ENCODE assay signal across 12 cellular contexts in genomic region chr16:89155184-89155679, GRCh38. TPM values are rescaled to one million over a fixed set of nuclear protein-coding genes. Genes with fewer than 3 reads are reported as not detected.
A peak's percentile ranks its signal among the peaks of the same experiment; 100 is the strongest.
DNase-seq lines count a peak whose midpoint lies in the region; ATAC-seq and TF ChIP-seq lines count a peak whose summit lies in the region.
"Had no signal": no experiment of that assay in that cellular context is flagged by ENCODE, and none has a peak within 500 bp of the region (broad histone marks: within the 10 kb centered on the region; RNA-seq: fewer than 3 reads in every experiment).

No MANE protein-coding gene starts in this region.

- H3K4me3 ChIP-seq in BJ (ENCODE audit: low read depth, low read length) (no peak overlapping the region), heart left ventricle (no peak overlapping the region)

- TF ChIP-seq POLR2A in heart left ventricle (IDR thresholded peaks at IDR 0.05) = no peak

- H3K27ac Mint-ChIP-seq in T-helper 17 cell = peak overlapping the region; percentile 11
- H3K27ac Mint-ChIP-seq: activated naive CD4-positive, alpha-beta T cell treated with anti-CD3 and anti-CD28 coated beads, Interleukin-2, amount 50 U/mL, for 24 hours had no signal

- H3K4me1 Mint-ChIP-seq in T-helper 17 cell = peaks cover 3% of the 10 kb centered on the region
- H3K4me1 Mint-ChIP-seq: activated naive CD4-positive, alpha-beta T cell treated with anti-CD3 and anti-CD28 coated beads, Interleukin-2, amount 50 U/mL, for 24 hours had no signal

- POLR2A ChIA-PET in BJ (lab: Charles Lee) = no interaction called here

- H3K27ac ChIP-seq in heart left ventricle = peak overlapping the region in 3 of 12 donors; percentile 22 to 41 (median 31)

- ATAC-seq in T-helper 17 cell (no peak), heart left ventricle (peak; percentile 74 to 87 (median 86)), HG03354 (IDR thresholded peaks at IDR 0.05; ENCODE audit: poor library complexity, severe bottlenecking, unreplicated experiment) (no peak)

- H3K27me3 ChIP-seq in BJ (ENCODE audit: control insufficient read depth, insufficient read depth, low read length) = no peaks in the 10 kb centered on the region
- no peaks in the 10 kb centered on the region for H3K27me3 ChIP-seq in heart left ventricle

- H3K9me3 ChIP-seq in T-helper 17 cell (ENCODE audit: control insufficient read depth, low read length, poor library complexity, severe bottlenecking) (no peaks in the 10 kb centered on the region), heart left ventricle (no peaks in the 10 kb centered on the region)

- peaks cover 10 to 30% (median 25%) of the 10 kb centered on the region in 12 donors for H3K4me1 ChIP-seq in heart left ventricle

- CTCF ChIA-PET in BJ (lab: Yijun Ruan, JAX) = interaction anchor here (0.6 to 2.1 kb wide), 5 partner anchors 12 to 418 kb away, joined by 3 to 9 read pairs (median 3); partner anchors contain the start of gene CDH15

- DNase-seq in BJ (ENCODE audit: low read depth) (peak; percentile 52), T-helper 17 cell (no peak), heart left ventricle (peak; percentile 63 to 83 (median 81)), posterior vena cava (ENCODE audit: low spot score) (peak; percentile 93), A172 (ENCODE audit: low spot score) (no peak), NCI-H748 treated with DMSO at 0.1 percent for 48 hours (lab: John Stamatoyannopoulos, UW) (no peak)
- DNase-seq in activated naive CD4-positive, alpha-beta T cell treated with anti-CD3 and anti-CD28 coated beads, Interleukin-2, amount 50 U/mL, for 16 hours = no peak
- DNase-seq: NCI-H187; stimulated activated CD4-positive, alpha-beta T cell treated with anti-CD3 and anti-CD28 coated beads, Interleukin-2, amount 100 ng/mL, for 24 hours had no signal

- 6 to 23% (median 13%) methylated on average over 10 to 19 of the region's 19 CpGs for WGBS in heart left ventricle, 4 donors

- peaks cover 2% of the 10 kb centered on the region; the same call in 1 of the 2 replicates for H3K36me3 ChIP-seq in BJ (ENCODE audit: control insufficient read depth, insufficient read depth, low read length)
- H3K36me3 ChIP-seq in heart left ventricle = peaks cover 0 to 22% (median 18%) of the 10 kb centered on the region in 9 donors

- H3K36me3 Mint-ChIP-seq in T-helper 17 cell (ENCODE audit: low read depth) = no peaks in the 10 kb centered on the region

- TF ChIP-seq CTCF in BJ (IDR thresholded peaks at IDR 0.05; ENCODE audit: insufficient read depth, low read depth, low read length) (no peak), heart left ventricle (IDR thresholded peaks at IDR 0.05) (no peak)

- intact Hi-C loops in heart left ventricle (cut with DNase I) = no loop called here
- intact Hi-C loops in posterior vena cava (cut with DNase I) = no loop called here

- H3K4me3 Mint-ChIP-seq in T-helper 17 cell = no peak overlapping the region
- H3K4me3 Mint-ChIP-seq: activated naive CD4-positive, alpha-beta T cell treated with anti-CD3 and anti-CD28 coated beads, Interleukin-2, amount 50 U/mL, for 24 hours had no signal

- H3K27me3 Mint-ChIP-seq in T-helper 17 cell = no peaks in the 10 kb centered on the region
- H3K27me3 Mint-ChIP-seq: activated naive CD4-positive, alpha-beta T cell treated with anti-CD3 and anti-CD28 coated beads, Interleukin-2, amount 50 U/mL, for 24 hours had no signal

RNA-seq across cellular contexts. Expression of gene CDH15, which starts 16.3 kb away (rescaled TPM):
- polyA plus RNA-seq in BJ (2011; rRNA removed) = 0.04 and 0.07 TPM in 2 replicates
- polyA minus RNA-seq in BJ (2011; rRNA and poly(A)+ RNA removed) = not detected in 2 replicates
- total RNA-seq in T-helper 17 cell = under 1 TPM in 1 of 2 donors, not detected in 1; 0.12 TPM
- under 1 TPM in 2 of 9 donors, not detected in 7; 0.16 to 0.32 TPM for total RNA-seq in heart left ventricle
- polyA plus RNA-seq in heart left ventricle = under 1 TPM in 1 of 2 donors, not detected in 1; 0.18 TPM
- total RNA-seq in posterior vena cava = under 1 TPM in 1 of 2 donors, not detected in 1; 0.46 TPM
- not detected in 2 replicates for total RNA-seq in A172 (2014; rRNA removed; shearing (Covaris generic))
- total RNA-seq: T-helper 2 cell treated with Interferon-gamma antibody and Interleukin-4, amounts not matched to agents 100 ng/mL and 5 ng/mL, for 36 hours had no signal

RNA-seq across cellular contexts. Expression of gene SLC22A31, which starts 45.1 kb away (rescaled TPM):
- polyA plus RNA-seq in BJ (2011; rRNA removed) (0.11 and 0.12 TPM in 2 replicates), heart left ventricle (under 1 TPM in 1 of 2 donors, not detected in 1; 0.07 TPM)
- not detected in 2 replicates for polyA minus RNA-seq in BJ (2011; rRNA and poly(A)+ RNA removed)
- total RNA-seq in T-helper 17 cell (under 1 TPM; 0.52 to 0.76 TPM), heart left ventricle (not detected), posterior vena cava (1 to 10 TPM in 1 of 2 donors, not detected in 1; 4.5 TPM)
- total RNA-seq in A172 (2014; rRNA removed; shearing (Covaris generic)) = not detected in 2 replicates

Comparison
In these comparisons a context has a peak if more than half of its experiments do, and no peak if none do; other contexts are left out.
1. DNase-seq: peak in BJ (single experiment), heart left ventricle (5 of 5) and posterior vena cava (single experiment); none in T-helper 17 cell (0 of 3), A172 (single experiment), NCI-H748 treated with DMSO at 0.1 percent for 48 hours (single experiment) and activated naive CD4-positive, alpha-beta T cell treated with anti-CD3 and anti-CD28 coated beads, Interleukin-2, amount 50 U/mL, for 16 hours (single experiment).
2. ATAC-seq: peak in heart left ventricle (4 of 4); none in T-helper 17 cell (single experiment) and HG03354 (single experiment).